Comparison of ENCODE assay signal across 1 cellular context in the genomic region with DNA sequence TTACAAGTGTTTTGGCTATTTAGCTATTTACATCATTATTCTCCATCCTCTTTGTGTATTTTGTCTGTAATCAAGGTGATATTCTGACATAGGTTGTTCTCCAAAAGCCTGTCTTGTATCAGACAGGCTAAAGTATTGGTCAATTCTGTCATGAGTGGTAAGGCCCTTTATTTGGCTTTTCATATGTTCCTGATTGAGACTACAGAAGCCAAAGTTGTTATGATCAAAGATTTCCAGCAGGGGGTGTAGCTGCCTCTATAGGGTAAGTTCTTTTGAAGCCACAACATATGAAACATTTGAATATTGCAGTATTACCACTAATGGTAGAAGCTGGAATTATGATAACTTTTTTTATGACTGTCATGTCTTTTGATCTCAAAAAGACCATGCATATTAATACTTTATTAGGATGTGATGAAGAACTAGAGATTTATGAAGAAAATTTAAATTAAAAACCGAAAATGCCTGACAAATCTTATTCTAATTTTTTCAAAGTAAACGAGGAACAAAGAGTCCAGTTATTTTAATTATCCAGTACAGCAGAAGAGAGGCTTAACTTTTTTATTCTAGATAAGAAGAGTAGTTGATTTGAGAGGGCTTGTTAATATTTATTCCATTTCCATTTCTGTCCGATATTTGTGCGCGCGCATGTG.
TF ChIP-seq lines count a peak whose summit lies in the region.

No MANE protein-coding gene starts in this region.

TF ChIP-seq in HepG2, 621 proteins besides CTCF, POLR2A, EP300 and RAD21 (continued from another document and continues in another):
- TF ChIP-seq, protein P1, sequence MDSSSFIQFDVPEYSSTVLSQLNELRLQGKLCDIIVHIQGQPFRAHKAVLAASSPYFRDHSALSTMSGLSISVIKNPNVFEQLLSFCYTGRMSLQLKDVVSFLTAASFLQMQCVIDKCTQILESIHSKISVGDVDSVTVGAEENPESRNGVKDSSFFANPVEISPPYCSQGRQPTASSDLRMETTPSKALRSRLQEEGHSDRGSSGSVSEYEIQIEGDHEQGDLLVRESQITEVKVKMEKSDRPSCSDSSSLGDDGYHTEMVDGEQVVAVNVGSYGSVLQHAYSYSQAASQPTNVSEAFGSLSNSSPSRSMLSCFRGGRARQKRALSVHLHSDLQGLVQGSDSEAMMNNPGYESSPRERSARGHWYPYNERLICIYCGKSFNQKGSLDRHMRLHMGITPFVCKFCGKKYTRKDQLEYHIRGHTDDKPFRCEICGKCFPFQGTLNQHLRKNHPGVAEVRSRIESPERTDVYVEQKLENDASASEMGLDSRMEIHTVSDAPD (CRISPR knock-in tag; IDR thresholded peaks at IDR 0.05): no peak
- no peak for TF ChIP-seq HDAC6 (IDR thresholded peaks at IDR 0.05; ENCODE audit: low read depth, low read length)
- no peak for TF ChIP-seq ZNF768 (CRISPR knock-in tag; IDR thresholded peaks at IDR 0.05)
- no peak for TF ChIP-seq MLLT10 (CRISPR knock-in tag; IDR thresholded peaks at IDR 0.05)
- TF ChIP-seq, protein P2, sequence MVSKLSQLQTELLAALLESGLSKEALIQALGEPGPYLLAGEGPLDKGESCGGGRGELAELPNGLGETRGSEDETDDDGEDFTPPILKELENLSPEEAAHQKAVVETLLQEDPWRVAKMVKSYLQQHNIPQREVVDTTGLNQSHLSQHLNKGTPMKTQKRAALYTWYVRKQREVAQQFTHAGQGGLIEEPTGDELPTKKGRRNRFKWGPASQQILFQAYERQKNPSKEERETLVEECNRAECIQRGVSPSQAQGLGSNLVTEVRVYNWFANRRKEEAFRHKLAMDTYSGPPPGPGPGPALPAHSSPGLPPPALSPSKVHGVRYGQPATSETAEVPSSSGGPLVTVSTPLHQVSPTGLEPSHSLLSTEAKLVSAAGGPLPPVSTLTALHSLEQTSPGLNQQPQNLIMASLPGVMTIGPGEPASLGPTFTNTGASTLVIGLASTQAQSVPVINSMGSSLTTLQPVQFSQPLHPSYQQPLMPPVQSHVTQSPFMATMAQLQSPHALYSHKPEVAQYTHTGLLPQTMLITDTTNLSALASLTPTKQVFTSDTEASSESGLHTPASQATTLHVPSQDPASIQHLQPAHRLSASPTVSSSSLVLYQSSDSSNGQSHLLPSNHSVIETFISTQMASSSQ (IDR thresholded peaks at IDR 0.05; ENCODE audit: low read depth): no peak
- TF ChIP-seq, protein P2 (CRISPR knock-in tag; IDR thresholded peaks at IDR 0.05; ENCODE audit: borderline replicate concordance): no peak
- TF ChIP-seq ZNF616 (CRISPR knock-in tag; IDR thresholded peaks at IDR 0.05; ENCODE audit: low read depth): no peak
- TF ChIP-seq TEAD3 (CRISPR knock-in tag; optimal IDR thresholded peaks at IDR 0.05; ENCODE audit: borderline replicate concordance): no peak
- TF ChIP-seq, protein P3, sequence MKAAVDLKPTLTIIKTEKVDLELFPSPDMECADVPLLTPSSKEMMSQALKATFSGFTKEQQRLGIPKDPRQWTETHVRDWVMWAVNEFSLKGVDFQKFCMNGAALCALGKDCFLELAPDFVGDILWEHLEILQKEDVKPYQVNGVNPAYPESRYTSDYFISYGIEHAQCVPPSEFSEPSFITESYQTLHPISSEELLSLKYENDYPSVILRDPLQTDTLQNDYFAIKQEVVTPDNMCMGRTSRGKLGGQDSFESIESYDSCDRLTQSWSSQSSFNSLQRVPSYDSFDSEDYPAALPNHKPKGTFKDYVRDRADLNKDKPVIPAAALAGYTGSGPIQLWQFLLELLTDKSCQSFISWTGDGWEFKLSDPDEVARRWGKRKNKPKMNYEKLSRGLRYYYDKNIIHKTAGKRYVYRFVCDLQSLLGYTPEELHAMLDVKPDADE (CRISPR knock-in tag; IDR thresholded peaks at IDR 0.05): no peak
- 0 out of 2 replicates have a peak, but pooled peaks have one; percentile 22 for TF ChIP-seq KMT2B (CRISPR knock-in tag; IDR thresholded peaks at IDR 0.05)
- no peak for TF ChIP-seq ZNF850 (CRISPR knock-in tag; conservative IDR thresholded peaks at IDR 0.05)
- no peak for TF ChIP-seq KDM5B (CRISPR knock-in tag; IDR thresholded peaks at IDR 0.05; ENCODE audit: borderline replicate concordance)
- TF ChIP-seq ZNF780A (CRISPR knock-in tag; IDR thresholded peaks at IDR 0.05): no peak
- TF ChIP-seq RXRB (CRISPR knock-in tag; IDR thresholded peaks at IDR 0.05; ENCODE audit: borderline replicate concordance): peak; percentile 40; the same call in 1 of the 2 replicates
- TF ChIP-seq, protein P4, sequence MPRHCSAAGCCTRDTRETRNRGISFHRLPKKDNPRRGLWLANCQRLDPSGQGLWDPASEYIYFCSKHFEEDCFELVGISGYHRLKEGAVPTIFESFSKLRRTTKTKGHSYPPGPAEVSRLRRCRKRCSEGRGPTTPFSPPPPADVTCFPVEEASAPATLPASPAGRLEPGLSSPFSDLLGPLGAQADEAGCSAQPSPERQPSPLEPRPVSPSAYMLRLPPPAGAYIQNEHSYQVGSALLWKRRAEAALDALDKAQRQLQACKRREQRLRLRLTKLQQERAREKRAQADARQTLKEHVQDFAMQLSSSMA (CRISPR knock-in tag; IDR thresholded peaks at IDR 0.05): no peak
- 0 out of 2 replicates have a peak, but pooled peaks have one; percentile 15 for TF ChIP-seq BCL6 (CRISPR knock-in tag; IDR thresholded peaks at IDR 0.05)
- peak; percentile 55 for TF ChIP-seq ZFP36 (IDR thresholded peaks at IDR 0.05; ENCODE audit: borderline replicate concordance, low read depth, low read length, partially characterized antibody)
- no peak for TF ChIP-seq ZNF441 (CRISPR knock-in tag; IDR thresholded peaks at IDR 0.05; ENCODE audit: borderline replicate concordance)
- TF ChIP-seq ZBTB8A (CRISPR knock-in tag; IDR thresholded peaks at IDR 0.05; ENCODE audit: borderline replicate concordance, low read depth): no peak
- TF ChIP-seq, protein P5, sequence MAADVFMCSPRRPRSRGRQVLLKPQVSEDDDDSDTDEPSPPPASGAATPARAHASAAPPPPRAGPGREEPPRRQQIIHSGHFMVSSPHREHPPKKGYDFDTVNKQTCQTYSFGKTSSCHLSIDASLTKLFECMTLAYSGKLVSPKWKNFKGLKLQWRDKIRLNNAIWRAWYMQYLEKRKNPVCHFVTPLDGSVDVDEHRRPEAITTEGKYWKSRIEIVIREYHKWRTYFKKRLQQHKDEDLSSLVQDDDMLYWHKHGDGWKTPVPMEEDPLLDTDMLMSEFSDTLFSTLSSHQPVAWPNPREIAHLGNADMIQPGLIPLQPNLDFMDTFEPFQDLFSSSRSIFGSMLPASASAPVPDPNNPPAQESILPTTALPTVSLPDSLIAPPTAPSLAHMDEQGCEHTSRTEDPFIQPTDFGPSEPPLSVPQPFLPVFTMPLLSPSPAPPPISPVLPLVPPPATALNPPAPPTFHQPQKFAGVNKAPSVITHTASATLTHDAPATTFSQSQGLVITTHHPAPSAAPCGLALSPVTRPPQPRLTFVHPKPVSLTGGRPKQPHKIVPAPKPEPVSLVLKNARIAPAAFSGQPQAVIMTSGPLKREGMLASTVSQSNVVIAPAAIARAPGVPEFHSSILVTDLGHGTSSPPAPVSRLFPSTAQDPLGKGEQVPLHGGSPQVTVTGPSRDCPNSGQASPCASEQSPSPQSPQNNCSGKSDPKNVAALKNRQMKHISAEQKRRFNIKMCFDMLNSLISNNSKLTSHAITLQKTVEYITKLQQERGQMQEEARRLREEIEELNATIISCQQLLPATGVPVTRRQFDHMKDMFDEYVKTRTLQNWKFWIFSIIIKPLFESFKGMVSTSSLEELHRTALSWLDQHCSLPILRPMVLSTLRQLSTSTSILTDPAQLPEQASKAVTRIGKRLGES (CRISPR knock-in tag; IDR thresholded peaks at IDR 0.05; ENCODE audit: borderline replicate concordance): no peak
- no peak for TF ChIP-seq ZSCAN12 (CRISPR knock-in tag; IDR thresholded peaks at IDR 0.05)
- TF ChIP-seq NONO (IDR thresholded peaks at IDR 0.05): no peak
- TF ChIP-seq NONO (CRISPR knock-in tag; conservative IDR thresholded peaks at IDR 0.05): no peak
- no peak for TF ChIP-seq ZNF720 (CRISPR knock-in tag; IDR thresholded peaks at IDR 0.05)
- TF ChIP-seq ZNF451 (CRISPR knock-in tag; IDR thresholded peaks at IDR 0.05): no peak
- peak; percentile 57 for TF ChIP-seq FOXK1 (CRISPR knock-in tag; IDR thresholded peaks at IDR 0.05; ENCODE audit: borderline replicate concordance, low read depth)
- peak; percentile 99 for TF ChIP-seq SMC3 (IDR thresholded peaks at IDR 0.05; ENCODE audit: low read length)
- TF ChIP-seq ZNF776 (CRISPR knock-in tag; IDR thresholded peaks at IDR 0.05): no peak
- TF ChIP-seq ATF1 (CRISPR knock-in tag; IDR thresholded peaks at IDR 0.05): no peak
- TF ChIP-seq ZNF317 (CRISPR knock-in tag; IDR thresholded peaks at IDR 0.05): no peak
- no peak for TF ChIP-seq SYNCRIP (IDR thresholded peaks at IDR 0.05; ENCODE audit: insufficient read depth, low read depth, low read length)
- no peak for TF ChIP-seq ZNF253 (CRISPR knock-in tag; IDR thresholded peaks at IDR 0.05; ENCODE audit: borderline replicate concordance)
- TF ChIP-seq ZNF225 (CRISPR knock-in tag; IDR thresholded peaks at IDR 0.05): no peak
- no peak for TF ChIP-seq SRF (IDR thresholded peaks at IDR 0.05; ENCODE audit: low read depth, low read length)
- TF ChIP-seq, protein P6, sequence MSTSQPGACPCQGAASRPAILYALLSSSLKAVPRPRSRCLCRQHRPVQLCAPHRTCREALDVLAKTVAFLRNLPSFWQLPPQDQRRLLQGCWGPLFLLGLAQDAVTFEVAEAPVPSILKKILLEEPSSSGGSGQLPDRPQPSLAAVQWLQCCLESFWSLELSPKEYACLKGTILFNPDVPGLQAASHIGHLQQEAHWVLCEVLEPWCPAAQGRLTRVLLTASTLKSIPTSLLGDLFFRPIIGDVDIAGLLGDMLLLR (CRISPR knock-in tag; IDR thresholded peaks at IDR 0.05): no peak
- TF ChIP-seq KLF15 (CRISPR knock-in tag; IDR thresholded peaks at IDR 0.05; ENCODE audit: borderline replicate concordance): no peak
- TF ChIP-seq ZNF33A (CRISPR knock-in tag; IDR thresholded peaks at IDR 0.05; ENCODE audit: borderline replicate concordance): no peak
- no peak for TF ChIP-seq ZNF224 (CRISPR knock-in tag; IDR thresholded peaks at IDR 0.05)
- no peak for TF ChIP-seq HOXA3 (CRISPR knock-in tag; IDR thresholded peaks at IDR 0.05)
- 0 out of 2 replicates have a peak, but pooled peaks have one; percentile 44 for TF ChIP-seq NCOA2 (CRISPR knock-in tag; IDR thresholded peaks at IDR 0.05)
- TF ChIP-seq ZNF619 (CRISPR knock-in tag; IDR thresholded peaks at IDR 0.05): no peak
- TF ChIP-seq FOXM1 (CRISPR knock-in tag; IDR thresholded peaks at IDR 0.05): no peak
- TF ChIP-seq, protein P7, sequence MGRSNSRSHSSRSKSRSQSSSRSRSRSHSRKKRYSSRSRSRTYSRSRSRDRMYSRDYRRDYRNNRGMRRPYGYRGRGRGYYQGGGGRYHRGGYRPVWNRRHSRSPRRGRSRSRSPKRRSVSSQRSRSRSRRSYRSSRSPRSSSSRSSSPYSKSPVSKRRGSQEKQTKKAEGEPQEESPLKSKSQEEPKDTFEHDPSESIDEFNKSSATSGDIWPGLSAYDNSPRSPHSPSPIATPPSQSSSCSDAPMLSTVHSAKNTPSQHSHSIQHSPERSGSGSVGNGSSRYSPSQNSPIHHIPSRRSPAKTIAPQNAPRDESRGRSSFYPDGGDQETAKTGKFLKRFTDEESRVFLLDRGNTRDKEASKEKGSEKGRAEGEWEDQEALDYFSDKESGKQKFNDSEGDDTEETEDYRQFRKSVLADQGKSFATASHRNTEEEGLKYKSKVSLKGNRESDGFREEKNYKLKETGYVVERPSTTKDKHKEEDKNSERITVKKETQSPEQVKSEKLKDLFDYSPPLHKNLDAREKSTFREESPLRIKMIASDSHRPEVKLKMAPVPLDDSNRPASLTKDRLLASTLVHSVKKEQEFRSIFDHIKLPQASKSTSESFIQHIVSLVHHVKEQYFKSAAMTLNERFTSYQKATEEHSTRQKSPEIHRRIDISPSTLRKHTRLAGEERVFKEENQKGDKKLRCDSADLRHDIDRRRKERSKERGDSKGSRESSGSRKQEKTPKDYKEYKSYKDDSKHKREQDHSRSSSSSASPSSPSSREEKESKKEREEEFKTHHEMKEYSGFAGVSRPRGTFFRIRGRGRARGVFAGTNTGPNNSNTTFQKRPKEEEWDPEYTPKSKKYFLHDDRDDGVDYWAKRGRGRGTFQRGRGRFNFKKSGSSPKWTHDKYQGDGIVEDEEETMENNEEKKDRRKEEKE (IDR thresholded peaks at IDR 0.05): no peak
- TF ChIP-seq DR1 (CRISPR knock-in tag; IDR thresholded peaks at IDR 0.05): no peak
- TF ChIP-seq, protein P8, sequence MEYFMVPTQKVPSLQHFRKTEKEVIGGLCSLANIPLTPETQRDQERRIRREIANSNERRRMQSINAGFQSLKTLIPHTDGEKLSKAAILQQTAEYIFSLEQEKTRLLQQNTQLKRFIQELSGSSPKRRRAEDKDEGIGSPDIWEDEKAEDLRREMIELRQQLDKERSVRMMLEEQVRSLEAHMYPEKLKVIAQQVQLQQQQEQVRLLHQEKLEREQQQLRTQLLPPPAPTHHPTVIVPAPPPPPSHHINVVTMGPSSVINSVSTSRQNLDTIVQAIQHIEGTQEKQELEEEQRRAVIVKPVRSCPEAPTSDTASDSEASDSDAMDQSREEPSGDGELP (IDR thresholded peaks at IDR 0.05; ENCODE audit: borderline replicate concordance, low read depth): no peak
- no peak for TF ChIP-seq TBX3 (IDR thresholded peaks at IDR 0.05; ENCODE audit: borderline replicate concordance)
- TF ChIP-seq, protein P9, sequence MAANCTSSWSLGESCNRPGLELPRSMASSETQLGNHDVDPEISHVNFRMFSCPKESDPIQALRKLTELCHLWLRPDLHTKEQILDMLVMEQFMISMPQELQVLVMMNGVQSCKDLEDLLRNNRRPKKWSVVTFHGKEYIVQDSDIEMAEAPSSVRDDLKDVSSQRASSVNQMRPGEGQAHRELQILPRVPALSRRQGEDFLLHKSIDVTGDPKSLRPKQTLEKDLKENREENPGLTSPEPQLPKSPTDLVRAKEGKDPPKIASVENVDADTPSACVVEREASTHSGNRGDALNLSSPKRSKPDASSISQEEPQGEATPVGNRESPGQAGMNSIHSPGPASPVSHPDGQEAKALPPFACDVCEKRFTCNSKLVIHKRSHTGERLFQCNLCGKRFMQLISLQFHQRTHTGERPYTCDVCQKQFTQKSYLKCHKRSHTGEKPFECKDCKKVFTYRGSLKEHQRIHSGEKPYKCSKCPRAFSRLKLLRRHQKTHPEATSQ (CRISPR knock-in tag; IDR thresholded peaks at IDR 0.05; ENCODE audit: borderline replicate concordance): no peak
- TF ChIP-seq ZNF792 (CRISPR knock-in tag; IDR thresholded peaks at IDR 0.05): peak; percentile 46; the same call in 1 of the 2 replicates
- TF ChIP-seq POGZ (CRISPR knock-in tag; IDR thresholded peaks at IDR 0.05): no peak
- no peak for TF ChIP-seq NPAS2 (CRISPR knock-in tag; IDR thresholded peaks at IDR 0.05; ENCODE audit: borderline replicate concordance)
